ENCODE assay signal across 25 cellular contexts in the genomic region with DNA sequence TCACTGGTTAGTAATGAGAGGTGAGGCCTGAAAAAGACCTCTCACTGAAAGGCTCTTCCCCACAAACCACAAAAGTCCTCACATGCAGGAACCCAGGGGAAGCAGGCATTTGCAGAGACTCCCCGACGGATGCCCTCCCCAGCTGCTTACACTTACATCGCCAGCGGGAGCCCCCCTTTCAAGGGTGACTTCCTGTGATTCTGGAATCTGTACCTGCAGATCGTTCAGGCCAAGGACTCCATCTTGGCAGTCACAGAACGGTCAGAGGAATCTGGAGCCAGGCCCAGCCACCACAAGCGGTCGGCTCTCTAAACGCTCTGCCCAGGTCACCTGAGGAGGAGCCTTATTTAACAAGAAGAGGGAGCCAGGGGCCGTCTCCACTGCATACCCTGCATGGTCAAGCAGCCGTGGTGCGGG.
DNase-seq lines count a peak whose midpoint lies in the region; ATAC-seq, FAIRE-seq and TF ChIP-seq lines count a peak whose summit lies in the region.
"Had no signal": no experiment of that assay in that cellular context is flagged by ENCODE, and none has a peak within 500 bp of the region (broad histone marks: within the 10 kb centered on the region; RNA-seq: fewer than 3 reads in every experiment).

No MANE protein-coding gene starts in this region.

- peaks cover 3% of the 10 kb centered on the region for H3K36me3 ChIP-seq in KOPT-K1 (ENCODE audit: insufficient read depth, low read length)

- no peak for TF ChIP-seq POLR2A in GM12891 (IDR thresholded peaks at IDR 0.05; ENCODE audit: low read depth, low read length)

- intact Hi-C loops in activated T-helper 1 cell treated with anti-CD3 and anti-CD28 coated beads, Interleukin-12 subunit alpha, Interleukin-12 subunit beta, Interleukin-2, Interleukin-4 antibody, amounts not matched to agents 30 ng/mL and 10 ng/mL and 1 ng/mL, durations not matched to agents 14 hours and 24 hours and 36 hours (cut with micrococcal nuclease) = no loop called here

- ATAC-seq in GM21423 (IDR thresholded peaks at IDR 0.05; ENCODE audit: unreplicated experiment) (peak; percentile 76), left lobe of liver (peak; percentile 76)
- ATAC-seq: activated T-cell treated with anti-CD3 and anti-CD28 coated beads, Interleukin-2, amount 50 U/mL, for 4 hours; naive thymus-derived CD8-positive, alpha-beta T cell had no signal

- peaks cover 8% of the 10 kb centered on the region for H3K36me3 Mint-ChIP-seq in activated T-helper 1 cell treated with anti-CD3 and anti-CD28 coated beads, Interleukin-12 subunit alpha, Interleukin-12 subunit beta, Interleukin-2, Interleukin-4 antibody, amounts not matched to agents 30 ng/mL and 10 ng/mL and 1 ng/mL, durations not matched to agents 14 hours and 24 hours and 36 hours (ENCODE audit: low read depth)

- H3K9me3 ChIP-seq in KOPT-K1 (ENCODE audit: insufficient read depth, low read length, poor library complexity, severe bottlenecking) = no peaks in the 10 kb centered on the region
- H3K9me3 ChIP-seq: esophagus muscularis mucosa, heart left ventricle had no signal

- peaks cover 14% of the 10 kb centered on the region for H3K4me1 Mint-ChIP-seq in activated T-helper 1 cell treated with anti-CD3 and anti-CD28 coated beads, Interleukin-12 subunit alpha, Interleukin-12 subunit beta, Interleukin-2, Interleukin-4 antibody, amounts not matched to agents 30 ng/mL and 10 ng/mL and 1 ng/mL, durations not matched to agents 14 hours and 24 hours and 36 hours (ENCODE audit: low read depth)

- peak overlapping the region; percentile 91 for H3K27ac ChIP-seq in KOPT-K1 (ENCODE audit: low read depth, low read length, poor library complexity, severe bottlenecking)
- H3K27ac ChIP-seq: esophagus muscularis mucosa, heart left ventricle had no signal

- H3K4me3 Mint-ChIP-seq in activated T-helper 1 cell treated with anti-CD3 and anti-CD28 coated beads, Interleukin-12 subunit alpha, Interleukin-12 subunit beta, Interleukin-2, Interleukin-4 antibody, amounts not matched to agents 30 ng/mL and 10 ng/mL and 1 ng/mL, durations not matched to agents 14 hours and 24 hours and 36 hours = no peak overlapping the region
- H3K4me3 Mint-ChIP-seq: activated T-cell treated with anti-CD3 and anti-CD28 coated beads, Interleukin-2, amount 50 U/mL, for 4 hours; IgD-negative memory B cell had no signal

- no peak overlapping the region for H3K27ac Mint-ChIP-seq in activated T-helper 1 cell treated with anti-CD3 and anti-CD28 coated beads, Interleukin-12 subunit alpha, Interleukin-12 subunit beta, Interleukin-2, Interleukin-4 antibody, amounts not matched to agents 30 ng/mL and 10 ng/mL and 1 ng/mL, durations not matched to agents 14 hours and 24 hours and 36 hours

- FAIRE-seq in GM12891 (lab: Jason Lieb, UNC) = peak; percentile 80

- no peaks in the 10 kb centered on the region for H3K27me3 Mint-ChIP-seq in activated T-helper 1 cell treated with anti-CD3 and anti-CD28 coated beads, Interleukin-12 subunit alpha, Interleukin-12 subunit beta, Interleukin-2, Interleukin-4 antibody, amounts not matched to agents 30 ng/mL and 10 ng/mL and 1 ng/mL, durations not matched to agents 14 hours and 24 hours and 36 hours (ENCODE audit: insufficient read depth)
- H3K27me3 Mint-ChIP-seq: IgD-negative memory B cell; naive thymus-derived CD8-positive, alpha-beta T cell had no signal

- H3K9me3 Mint-ChIP-seq in activated T-helper 1 cell treated with anti-CD3 and anti-CD28 coated beads, Interleukin-12 subunit alpha, Interleukin-12 subunit beta, Interleukin-2, Interleukin-4 antibody, amounts not matched to agents 30 ng/mL and 10 ng/mL and 1 ng/mL, durations not matched to agents 14 hours and 24 hours and 36 hours = no peaks in the 10 kb centered on the region
- H3K9me3 Mint-ChIP-seq: activated T-cell treated with anti-CD3 and anti-CD28 coated beads, Interleukin-2, amount 50 U/mL, for 4 hours; IgD-negative memory B cell; naive thymus-derived CD8-positive, alpha-beta T cell had no signal

- DNase-seq in GM12891 (ENCODE audit: insufficient read length, low spot score) = no peak
- DNase-seq in left lobe of liver (ENCODE audit: low spot score) = peak; percentile 65
- DNase-seq in activated T-helper 1 cell treated with anti-CD3 and anti-CD28 coated beads, Interleukin-12 subunit alpha, Interleukin-12 subunit beta, Interleukin-2, Interleukin-4 antibody, amounts not matched to agents 30 ng/mL and 10 ng/mL and 1 ng/mL, durations not matched to agents 14 hours and 24 hours and 36 hours (ENCODE audit: low spot score) = no peak
- DNase-seq in stimulated activated naive CD4-positive, alpha-beta T cell (lab: John Stamatoyannopoulos, UW) = no peak
- DNase-seq in iPS-NIHi7 (ENCODE audit: extremely low spot score) = no peak
- no peak for DNase-seq in COLO829 (ENCODE audit: low spot score)
- DNase-seq: activated CD4-positive, CD25-positive, alpha-beta regulatory T cell; activated T-cell treated with anti-CD3 and anti-CD28 coated beads, Interleukin-2, amount 50 U/mL, for 4 hours; dermis blood vessel endothelial cell; foreskin fibroblast; GDM1; H7; heart left ventricle; naive thymus-derived CD8-positive, alpha-beta T cell; NCI-H1105; NCI-H187; NCI-H2171; NCI-H510A; stimulated activated CD4-positive, alpha-beta T cell treated with anti-CD3 and anti-CD28 coated beads, Interleukin-15, amount 100 ng/mL, for 24 hours; stimulated activated CD4-positive, alpha-beta T cell treated with anti-CD3 and anti-CD28 coated beads, Interleukin-4, amount 100 ng/mL, for 4 hours; trophoblast cell had no signal

TF ChIP-seq in GM12891, 5 proteins besides CTCF, POLR2A, EP300 and RAD21:
- no peak for TF ChIP-seq POU2F2 (IDR thresholded peaks at IDR 0.05; ENCODE audit: low read depth, low read length)
- TF ChIP-seq POLR2AphosphoS5 (IDR thresholded peaks at IDR 0.05; ENCODE audit: low read depth, low read length) = no peak
- TF ChIP-seq TAF1 (IDR thresholded peaks at IDR 0.05; ENCODE audit: low read depth, low read length) = no peak
- no peak for TF ChIP-seq PAX5 (IDR thresholded peaks at IDR 0.05; ENCODE audit: insufficient read depth, low read length, severe bottlenecking)
- no peak for TF ChIP-seq SPI1 (IDR thresholded peaks at IDR 0.05; ENCODE audit: low read depth, low read length)
